In the genomic region with DNA sequence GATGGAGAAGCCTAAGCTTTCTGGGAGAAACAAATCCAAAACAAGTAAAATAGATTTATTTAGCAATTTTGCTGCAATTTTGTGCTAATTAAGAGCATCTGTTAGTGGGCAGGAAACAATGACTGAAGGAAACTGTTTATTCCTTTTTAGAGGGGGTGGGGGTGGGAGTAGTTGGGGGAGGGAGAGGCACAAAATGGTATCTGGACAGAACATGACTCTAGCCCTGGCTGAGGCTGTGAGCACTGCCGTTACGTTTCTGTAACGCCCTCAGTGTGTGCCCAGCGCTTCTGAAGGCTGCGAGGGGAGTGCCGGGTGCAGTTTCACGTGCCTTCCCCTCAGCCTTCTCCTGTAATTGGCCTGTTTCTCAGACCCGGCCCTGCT, we compare ENCODE assay signal across 12 cellular contexts. TPM values are rescaled to one million over a fixed set of nuclear protein-coding genes. Genes with fewer than 3 reads are reported as not detected.
DNase-seq lines count a peak whose midpoint lies in the region; ATAC-seq and TF ChIP-seq lines count a peak whose summit lies in the region.
"Had no signal": no experiment of that assay in that cellular context is flagged by ENCODE, and none has a peak within 500 bp of the region (broad histone marks: within the 10 kb centered on the region; RNA-seq: fewer than 3 reads in every experiment).

No MANE protein-coding gene starts in this region.

- H3K4me3 ChIP-seq in BJ (ENCODE audit: low read depth, low read length) (peak overlapping the region; percentile 10; the same call in 1 of the 2 replicates), skeletal muscle cell (ENCODE audit: low read depth, low read length) (peak overlapping the region; percentile 18)

- no peak overlapping the region for H3K4me3 Mint-ChIP-seq in WTC11
- H3K4me3 Mint-ChIP-seq: CD8-positive, alpha-beta T cell; natural killer cell treated with Interleukin-12 subunit alpha and Interleukin-12 subunit beta and Interleukin-15 and Interleukin-18, amount 100 ng/mL, for 72 hours had no signal

- H3K27ac ChIP-seq in substantia nigra (ENCODE audit: low read depth, low read length, poor library complexity, severe bottlenecking) = no peak overlapping the region

- POLR2A ChIA-PET in BJ (lab: Charles Lee) = no interaction called here
- POLR2A ChIA-PET in WTC11 (lab: Charles Lee) = no interaction called here

- peaks cover 40% of the 10 kb centered on the region for H3K4me1 Mint-ChIP-seq in WTC11

- DNase-seq in BJ (ENCODE audit: low read depth) (peak; percentile 26), WTC11 (ENCODE audit: low spot score) (no peak), iris pigment epithelial cell (ENCODE audit: low read depth) (peak; percentile 50), skeletal muscle cell (ENCODE audit: low read depth) (no peak), DMS114 treated with DMSO at 0.1 percent for 48 hours (lab: John Stamatoyannopoulos, UW; ENCODE audit: unreplicated experiment) (no peak), substantia nigra (lab: John Stamatoyannopoulos, UW) (no peak), NCI-H2081 treated with DMSO at 0.1 percent for 48 hours (lab: John Stamatoyannopoulos, UW) (no peak), kidney tubule cell (ENCODE audit: low spot score) (no peak)
- DNase-seq: CD8-positive, alpha-beta T cell; head of caudate nucleus had no signal

- H3K27ac Mint-ChIP-seq in WTC11 = no peak overlapping the region
- H3K27ac Mint-ChIP-seq: CD8-positive, alpha-beta T cell; natural killer cell treated with Interleukin-12 subunit alpha and Interleukin-12 subunit beta and Interleukin-15 and Interleukin-18, amount 100 ng/mL, for 72 hours had no signal

- 0 out of 2 replicates have a peak, but pooled peaks have one; percentile 16 for ATAC-seq in WTC11
- ATAC-seq: CD8-positive, alpha-beta T cell; natural killer cell treated with Interleukin-12 subunit alpha and Interleukin-12 subunit beta and Interleukin-15 and Interleukin-18, amount 100 ng/mL, for 72 hours had no signal

- H3K27me3 ChIP-seq in BJ (ENCODE audit: control insufficient read depth, insufficient read depth, low read length) = no peaks in the 10 kb centered on the region

- TF ChIP-seq CTCF in BJ (IDR thresholded peaks at IDR 0.05; ENCODE audit: insufficient read depth, low read depth, low read length) (no peak), WTC11 (IDR thresholded peaks at IDR 0.05) (no peak)

- CTCF ChIA-PET in BJ (lab: Yijun Ruan, JAX) = interaction anchor here (1.0 kb wide), 1 partner anchor 34 kb away, joined by 3 read pairs; no protein-coding TSS in a partner anchor
- CTCF ChIA-PET in WTC11 (lab: Charles Lee) = interaction anchor here (2.8 kb wide), 1 partner anchor 12 kb away, joined by 19 read pairs; no protein-coding TSS in a partner anchor

- H3K36me3 ChIP-seq in BJ (ENCODE audit: control insufficient read depth, insufficient read depth, low read length) = no peaks in the 10 kb centered on the region

- no peaks in the 10 kb centered on the region for H3K36me3 Mint-ChIP-seq in WTC11
- H3K36me3 Mint-ChIP-seq: CD8-positive, alpha-beta T cell; natural killer cell treated with Interleukin-12 subunit alpha and Interleukin-12 subunit beta and Interleukin-15 and Interleukin-18, amount 100 ng/mL, for 72 hours had no signal

- H3K9me3 Mint-ChIP-seq in WTC11 = no peaks in the 10 kb centered on the region
- H3K9me3 Mint-ChIP-seq: CD8-positive, alpha-beta T cell; natural killer cell treated with Interleukin-12 subunit alpha and Interleukin-12 subunit beta and Interleukin-15 and Interleukin-18, amount 100 ng/mL, for 72 hours had no signal

- no peaks in the 10 kb centered on the region for H3K27me3 Mint-ChIP-seq in WTC11 (ENCODE audit: low read depth)
- H3K27me3 Mint-ChIP-seq: natural killer cell treated with Interleukin-12 subunit alpha and Interleukin-12 subunit beta and Interleukin-15 and Interleukin-18, amount 100 ng/mL, for 72 hours had no signal

TF ChIP-seq in WTC11, 78 proteins besides CTCF, POLR2A, EP300 and RAD21:
- TF ChIP-seq MXD4 (CRISPR knock-in tag; IDR thresholded peaks at IDR 0.05; ENCODE audit: borderline replicate concordance) (no peak), IRF1 (CRISPR knock-in tag; IDR thresholded peaks at IDR 0.05) (no peak), NFYB (CRISPR knock-in tag; conservative IDR thresholded peaks at IDR 0.05; ENCODE audit: low read depth) (no peak), IRF2 (CRISPR knock-in tag; IDR thresholded peaks at IDR 0.05; ENCODE audit: borderline replicate concordance, low read depth) (no peak), FOXP1 (CRISPR knock-in tag; IDR thresholded peaks at IDR 0.05; ENCODE audit: borderline replicate concordance) (no peak), FOXJ3 (CRISPR knock-in tag; IDR thresholded peaks at IDR 0.05; ENCODE audit: borderline replicate concordance) (no peak), ZNF219 (CRISPR knock-in tag; IDR thresholded peaks at IDR 0.05; ENCODE audit: borderline replicate concordance) (no peak), GRHL2 (CRISPR knock-in tag; IDR thresholded peaks at IDR 0.05; ENCODE audit: insufficient replicate concordance, severe bottlenecking) (no peak), GTF2I (CRISPR knock-in tag; conservative IDR thresholded peaks at IDR 0.05) (no peak), E2F4 (CRISPR knock-in tag; IDR thresholded peaks at IDR 0.05; ENCODE audit: borderline replicate concordance, low read depth) (no peak)
- TF ChIP-seq, protein P1, sequence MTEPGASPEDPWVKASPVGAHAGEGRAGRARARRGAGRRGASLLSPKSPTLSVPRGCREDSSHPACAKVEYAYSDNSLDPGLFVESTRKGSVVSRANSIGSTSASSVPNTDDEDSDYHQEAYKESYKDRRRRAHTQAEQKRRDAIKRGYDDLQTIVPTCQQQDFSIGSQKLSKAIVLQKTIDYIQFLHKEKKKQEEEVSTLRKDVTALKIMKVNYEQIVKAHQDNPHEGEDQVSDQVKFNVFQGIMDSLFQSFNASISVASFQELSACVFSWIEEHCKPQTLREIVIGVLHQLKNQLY (CRISPR knock-in tag; IDR thresholded peaks at IDR 0.05) = no peak
- TF ChIP-seq, protein P2, sequence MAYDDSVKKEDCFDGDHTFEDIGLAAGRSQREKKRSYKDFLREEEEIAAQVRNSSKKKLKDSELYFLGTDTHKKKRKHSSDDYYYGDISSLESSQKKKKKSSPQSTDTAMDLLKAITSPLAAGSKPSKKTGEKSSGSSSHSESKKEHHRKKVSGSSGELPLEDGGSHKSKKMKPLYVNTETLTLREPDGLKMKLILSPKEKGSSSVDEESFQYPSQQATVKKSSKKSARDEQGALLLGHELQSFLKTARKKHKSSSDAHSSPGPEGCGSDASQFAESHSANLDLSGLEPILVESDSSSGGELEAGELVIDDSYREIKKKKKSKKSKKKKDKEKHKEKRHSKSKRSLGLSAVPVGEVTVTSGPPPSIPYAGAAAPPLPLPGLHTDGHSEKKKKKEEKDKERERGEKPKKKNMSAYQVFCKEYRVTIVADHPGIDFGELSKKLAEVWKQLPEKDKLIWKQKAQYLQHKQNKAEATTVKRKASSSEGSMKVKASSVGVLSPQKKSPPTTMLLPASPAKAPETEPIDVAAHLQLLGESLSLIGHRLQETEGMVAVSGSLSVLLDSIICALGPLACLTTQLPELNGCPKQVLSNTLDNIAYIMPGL (CRISPR knock-in tag; IDR thresholded peaks at IDR 0.05) = no peak

RNA-seq across cellular contexts. Expression of gene METTL24, which starts 28.8 kb away (rescaled TPM):
- 0.13 and 0.31 TPM in 2 replicates for polyA plus RNA-seq in BJ (2011; rRNA removed)
- 0.24 and 0.46 TPM in 2 replicates for polyA minus RNA-seq in BJ (2011; rRNA and poly(A)+ RNA removed)
- total RNA-seq in WTC11 (2021) = 0.21 to 0.44 TPM (median 0.31 TPM) in 3 replicates
- total RNA-seq: natural killer cell treated with Interleukin-12 subunit alpha and Interleukin-12 subunit beta and Interleukin-15 and Interleukin-18, amount 100 ng/mL, for 72 hours; T-helper 1 cell treated with Interleukin-12 subunit alpha and Interleukin-12 subunit beta and Interleukin-4 antibody, amounts not matched to agents 30 ng/mL and 1 ng/mL, for 36 hours had no signal

Comparison
In these comparisons a context has a peak if more than half of its experiments do, and no peak if none do; other contexts are left out.
1. DNase-seq: peak in BJ (single experiment) and iris pigment epithelial cell (single experiment); none in WTC11 (single experiment), skeletal muscle cell (single experiment), DMS114 treated with DMSO at 0.1 percent for 48 hours (single experiment), substantia nigra (0 of 49), NCI-H2081 treated with DMSO at 0.1 percent for 48 hours (single experiment) and kidney tubule cell (single experiment).